In genomic region chr1:172654535-172654934, GRCh38 we compare ENCODE assay signal across 16 cellular contexts. TPM values are rescaled to one million over a fixed set of nuclear protein-coding genes. Genes with fewer than 3 reads are reported as not detected.
DNase-seq lines count a peak whose midpoint lies in the region; ATAC-seq and TF ChIP-seq lines count a peak whose summit lies in the region.
"Had no signal": no experiment of that assay in that cellular context is flagged by ENCODE, and none has a peak within 500 bp of the region (broad histone marks: within the 10 kb centered on the region; RNA-seq: fewer than 3 reads in every experiment).

No MANE protein-coding gene starts in this region.

- H3K27me3 ChIP-seq in kidney epithelial cell (ENCODE audit: control insufficient read depth, insufficient read depth, low read length) = no peaks in the 10 kb centered on the region
- H3K27me3 ChIP-seq: body of pancreas, esophagus squamous epithelium, tibial nerve had no signal

- peak; percentile 18 for DNase-seq in SKM-1 treated with dmso at 0.1 percent for 144 hours (lab: John Stamatoyannopoulos, UW; ENCODE audit: unreplicated experiment)
- no peak for DNase-seq in SKM-1 (lab: John Stamatoyannopoulos, UW; ENCODE audit: unreplicated experiment)
- peak; percentile 63 for DNase-seq in amniotic epithelial cell (ENCODE audit: low read depth)
- peak; percentile 47 for DNase-seq in kidney epithelial cell (ENCODE audit: low read depth)
- no peak for DNase-seq in cardiac septum (ENCODE audit: low spot score)
- no peak for DNase-seq in hippocampal formation (lab: John Stamatoyannopoulos, UW)
- DNase-seq: body of pancreas, esophagus squamous epithelium, H7, lower lobe of right lung, NCI-H1092, NCI-H748 treated with DMSO at 0.1 percent for 48 hours had no signal

- intact Hi-C loops in cardiac septum (cut with DNase I) = no loop called here

- ATAC-seq in HG02884 (IDR thresholded peaks at IDR 0.05; ENCODE audit: unreplicated experiment) (peak; percentile 75), GM18861 (IDR thresholded peaks at IDR 0.05; ENCODE audit: unreplicated experiment) (no peak)
- ATAC-seq: body of pancreas, lower lobe of right lung had no signal

- TF ChIP-seq CTCF in kidney epithelial cell (IDR thresholded peaks at IDR 0.05; ENCODE audit: insufficient read depth, low read length, poor library complexity, severe bottlenecking) = no peak

- H3K4me3 ChIP-seq in kidney epithelial cell (ENCODE audit: low read depth, low read length) = no peak overlapping the region
- H3K4me3 ChIP-seq: body of pancreas, esophagus squamous epithelium, lower lobe of right lung, tibial nerve had no signal

- no peaks in the 10 kb centered on the region for H3K36me3 ChIP-seq in kidney epithelial cell (ENCODE audit: control insufficient read depth, insufficient read depth, low read length)
- H3K36me3 ChIP-seq: esophagus squamous epithelium, lower lobe of right lung, tibial nerve had no signal

RNA-seq across cellular contexts. Expression of gene FASLG, which starts 4.4 kb away (rescaled TPM):
- total RNA-seq in kidney epithelial cell (not detected in 2 replicates), cardiac septum (0.27 TPM)
- total RNA-seq: A673, body of pancreas, H7, tibial nerve had no signal

Comparison
In these comparisons a context has a peak if more than half of its experiments do, and no peak if none do; other contexts are left out.
1. DNase-seq: peak in SKM-1 treated with dmso at 0.1 percent for 144 hours (single experiment), amniotic epithelial cell (single experiment) and kidney epithelial cell (single experiment); none in SKM-1 (single experiment), cardiac septum (single experiment) and hippocampal formation (0 of 2).